15 cellular contexts compared by ENCODE assay signal in the genomic region with DNA sequence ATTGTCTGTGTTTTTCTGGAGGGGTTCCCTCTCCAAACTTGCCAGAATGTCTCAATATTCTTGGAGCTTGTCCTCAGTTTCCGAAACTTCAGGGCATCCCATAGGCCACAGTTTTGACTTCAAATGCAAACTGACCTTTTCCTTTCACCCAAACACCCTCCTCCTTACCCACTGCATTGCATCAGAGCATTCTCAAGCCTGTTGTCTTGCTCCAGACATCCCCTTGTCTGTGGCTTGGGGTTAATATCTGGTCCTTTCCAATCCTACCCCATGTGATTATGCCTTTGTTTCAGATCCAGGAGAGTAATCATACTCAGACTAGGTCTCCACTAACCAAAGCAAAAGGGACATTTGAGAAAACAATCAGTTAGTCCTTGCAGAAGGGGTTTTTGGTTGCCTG.
"Had no signal": no experiment of that assay in that cellular context is flagged by ENCODE, and none has a peak within 500 bp of the region (broad histone marks: within the 10 kb centered on the region; RNA-seq: fewer than 3 reads in every experiment).

No MANE protein-coding gene starts in this region.

- H3K27me3 Mint-ChIP-seq: activated CD4-positive, alpha-beta T cell treated with anti-CD3 and anti-CD28 coated beads, Interleukin-2, amount 10 ng/mL, durations not matched to agents 24 days and 14 days; activated naive CD8-positive, alpha-beta T cell; effector memory CD8-positive, alpha-beta T cell had no signal

- DNase-seq: activated CD4-positive, CD25-positive, alpha-beta regulatory T cell; activated CD8-positive, alpha-beta memory T cell treated with anti-CD3 and anti-CD28 coated beads, Interleukin-2, amount 50 U/mL, for 4 hours; activated effector memory CD4-positive, alpha-beta T cell treated with anti-CD3 and anti-CD28 coated beads, Interleukin-2, amount 50 U/mL, for 16 hours; cerebellar nuclear complex; effector memory CD8-positive, alpha-beta T cell; gastrocnemius medialis had no signal

- H3K79me2 ChIP-seq: hepatocyte had no signal

- H3K27me3 ChIP-seq: brain microvascular endothelial cell, gastrocnemius medialis, hepatocyte had no signal

- H3K4me3 Mint-ChIP-seq: activated CD4-positive, alpha-beta T cell treated with anti-CD3 and anti-CD28 coated beads, Interleukin-2, amount 10 ng/mL, durations not matched to agents 24 days and 14 days; activated CD8-positive, alpha-beta T cell treated with anti-CD3 and anti-CD28 coated beads, Interleukin-2, amount 10 ng/mL, durations not matched to agents 7 days and 5 days; activated naive CD8-positive, alpha-beta T cell; effector memory CD8-positive, alpha-beta T cell; nephron; stimulated activated effector memory CD8-positive, alpha-beta T cell treated with anti-CD3 and anti-CD28 coated beads, Interleukin-12 subunit alpha, Interleukin-12 subunit beta, amount 100 ng/mL, for 72 hours had no signal

- H3K4me2 ChIP-seq: hepatocyte had no signal

- H3K36me3 Mint-ChIP-seq: activated naive CD8-positive, alpha-beta T cell; stimulated activated effector memory CD8-positive, alpha-beta T cell treated with anti-CD3 and anti-CD28 coated beads, Interleukin-12 subunit alpha, Interleukin-12 subunit beta, amount 100 ng/mL, for 72 hours had no signal

- H3K36me3 ChIP-seq: brain microvascular endothelial cell, gastrocnemius medialis, prostate gland, thoracic aorta had no signal

- H3K4me1 ChIP-seq: gastrocnemius medialis, prostate gland had no signal

- H3K27ac ChIP-seq: brain microvascular endothelial cell, gastrocnemius medialis, hepatocyte, prostate gland, thoracic aorta had no signal

- H3K9me3 ChIP-seq: gastrocnemius medialis, prostate gland, thoracic aorta had no signal

- H2AFZ ChIP-seq: hepatocyte had no signal

- ATAC-seq: activated CD8-positive, alpha-beta T cell treated with anti-CD3 and anti-CD28 coated beads, Interleukin-2, amount 10 ng/mL, durations not matched to agents 7 days and 5 days; effector memory CD8-positive, alpha-beta T cell; gastrocnemius medialis; stimulated activated effector memory CD8-positive, alpha-beta T cell treated with anti-CD3 and anti-CD28 coated beads, Interleukin-12 subunit alpha, Interleukin-12 subunit beta, amount 100 ng/mL, for 72 hours had no signal

- H3K4me3 ChIP-seq: gastrocnemius medialis, hepatocyte, prostate gland, thoracic aorta had no signal

- H3K4me1 Mint-ChIP-seq: activated CD4-positive, alpha-beta T cell treated with anti-CD3 and anti-CD28 coated beads, Interleukin-2, amount 10 ng/mL, durations not matched to agents 24 days and 14 days; stimulated activated effector memory CD8-positive, alpha-beta T cell treated with anti-CD3 and anti-CD28 coated beads, Interleukin-12 subunit alpha, Interleukin-12 subunit beta, amount 100 ng/mL, for 72 hours had no signal

- H3K9me3 Mint-ChIP-seq: activated CD4-positive, alpha-beta T cell treated with anti-CD3 and anti-CD28 coated beads, Interleukin-2, amount 10 ng/mL, durations not matched to agents 24 days and 14 days; effector memory CD8-positive, alpha-beta T cell; nephron; stimulated activated effector memory CD8-positive, alpha-beta T cell treated with anti-CD3 and anti-CD28 coated beads, Interleukin-12 subunit alpha, Interleukin-12 subunit beta, amount 100 ng/mL, for 72 hours had no signal

- H3K27ac Mint-ChIP-seq: activated CD4-positive, alpha-beta T cell treated with anti-CD3 and anti-CD28 coated beads, Interleukin-2, amount 10 ng/mL, durations not matched to agents 24 days and 14 days; activated CD8-positive, alpha-beta T cell treated with anti-CD3 and anti-CD28 coated beads, Interleukin-2, amount 10 ng/mL, durations not matched to agents 7 days and 5 days; activated naive CD8-positive, alpha-beta T cell; effector memory CD8-positive, alpha-beta T cell; nephron; stimulated activated effector memory CD8-positive, alpha-beta T cell treated with anti-CD3 and anti-CD28 coated beads, Interleukin-12 subunit alpha, Interleukin-12 subunit beta, amount 100 ng/mL, for 72 hours had no signal
